ENCODE assay signal across 34 cellular contexts in the genomic region with DNA sequence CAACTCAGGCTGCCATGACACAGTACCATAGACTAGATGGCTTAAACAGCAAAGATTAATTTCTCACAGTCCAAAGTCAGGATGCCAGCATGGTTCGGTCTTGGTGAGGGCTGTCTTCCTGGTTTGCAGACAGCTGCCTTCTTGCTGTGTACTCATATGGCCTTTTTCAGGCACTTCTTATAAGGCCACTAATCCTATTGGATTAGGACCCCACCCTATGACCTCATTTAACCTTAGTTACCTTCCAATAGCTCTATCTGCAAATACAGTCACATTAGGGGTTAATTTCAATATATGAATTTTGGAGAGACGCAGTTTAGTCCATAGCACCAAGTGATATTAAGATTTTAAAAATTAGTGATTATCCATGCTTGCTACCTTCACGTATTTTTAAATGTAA.
"Had no signal": no experiment of that assay in that cellular context is flagged by ENCODE, and none has a peak within 500 bp of the region (broad histone marks: within the 10 kb centered on the region; RNA-seq: fewer than 3 reads in every experiment).

No MANE protein-coding gene starts in this region.

- H3K27ac ChIP-seq: KMS-11 had no signal

- H3K36me3 ChIP-seq: MG63 had no signal

- DNase-seq: Karpas-422, Kasumi-1, MG63, MM.1S, MV-4-11, NCI-H1048, NCI-H1092, NCI-H1092 treated with DMSO at 0.1 percent for 48 hours, NCI-H1105, NCI-H1105 treated with DMSO at 0.1 percent for 48 hours, NCI-H1417, NCI-H1417 treated with DMSO at 0.1 percent for 48 hours, NCI-H1436, NCI-H1436 treated with DMSO at 0.1 percent for 48 hours, NCI-H146, NCI-H1694, NCI-H1694 treated with DMSO at 0.1 percent for 48 hours, NCI-H187, NCI-H187 treated with DMSO at 0.1 percent for 48 hours, NCI-H1930, NCI-H2029, NCI-H2029 treated with DMSO at 0.1 percent for 48 hours, NCI-H2081, NCI-H2081 treated with DMSO at 0.1 percent for 48 hours, NCI-H2107, NCI-H2171, NCI-H2171 treated with DMSO at 0.1 percent for 48 hours, NCI-H2227 treated with DMSO at 0.1 percent for 48 hours, NCI-H226, NCI-H345, NCI-H446, NCI-H446 treated with DMSO at 0.1 percent for 48 hours, NCI-H510A had no signal

- H3K9me3 ChIP-seq: MG63 had no signal

- H3K9ac ChIP-seq: KMS-11 had no signal

- H3K4me3 ChIP-seq: MG63 had no signal

- H3K4me2 ChIP-seq: KMS-11 had no signal
